ENCODE assay signal across 8 cellular contexts in genomic region chr10:86585037-86585725, GRCh38.
DNase-seq lines count a peak whose midpoint lies in the region; ATAC-seq and TF ChIP-seq lines count a peak whose summit lies in the region.

No MANE protein-coding gene starts in this region.

- H3K79me2 ChIP-seq in osteoblast (ENCODE audit: insufficient read depth, low read length): no peaks in the 10 kb centered on the region

- peak; percentile 72 for ATAC-seq in GM21717 (IDR thresholded peaks at IDR 0.05; ENCODE audit: unreplicated experiment)
- peak; percentile 98 for ATAC-seq in activated T-helper 17 cell treated with anti-CD3 and anti-CD28 coated beads, Interleukin-2, amount 50 U/mL, for 72 hours (replicated peaks)

- H3K27me3 Mint-ChIP-seq in activated T-helper 17 cell treated with anti-CD3 and anti-CD28 coated beads, Interleukin-2, amount 50 U/mL, for 72 hours: no peaks in the 10 kb centered on the region

- in situ Hi-C loops in KBM-7 (cut with MboI; ENCODE audit: low pct_unique_long_range_greater_than_20kb, low sequenced_read_pairs): loop anchor here (25.0 kb wide), 1 partner anchor 198 kb away; no protein-coding TSS in a partner anchor

- peak overlapping the region; percentile 65 for H3K4me2 ChIP-seq in osteoblast (ENCODE audit: insufficient read depth, low read length)

- H3K9me3 ChIP-seq in osteoblast (ENCODE audit: low read depth, low read length): no peaks in the 10 kb centered on the region

- peak overlapping the region; percentile 49 for H2AFZ ChIP-seq in osteoblast (ENCODE audit: low read length)

- H3K4me1 ChIP-seq in osteoblast (ENCODE audit: insufficient read depth, low read length): no peaks in the 10 kb centered on the region

- no peaks in the 10 kb centered on the region for H3K4me1 Mint-ChIP-seq in activated T-helper 17 cell treated with anti-CD3 and anti-CD28 coated beads, Interleukin-2, amount 50 U/mL, for 72 hours

- H3K4me3 Mint-ChIP-seq in activated T-helper 17 cell treated with anti-CD3 and anti-CD28 coated beads, Interleukin-2, amount 50 U/mL, for 72 hours: no peak overlapping the region

- no peaks in the 10 kb centered on the region for H4K20me1 ChIP-seq in osteoblast (ENCODE audit: insufficient read depth, low read length)

- no peak overlapping the region for H3K4me3 ChIP-seq in foreskin fibroblast (ENCODE audit: low read depth in 1 of 2, low read length in 2 of 2)
- H3K4me3 ChIP-seq in osteoblast (ENCODE audit: insufficient read depth, low read length): no peak overlapping the region

- H3K27ac ChIP-seq in osteoblast (ENCODE audit: low read depth, low read length): no peak overlapping the region
- peak overlapping the region; percentile 27 for H3K27ac ChIP-seq in temporal lobe (ENCODE audit: low read depth, low read length)

- TF ChIP-seq CTCF in foreskin fibroblast (IDR thresholded peaks at IDR 0.05; ENCODE audit: low read depth, low read length) (peak; percentile 98), osteoblast (IDR thresholded peaks at IDR 0.05; ENCODE audit: extremely low read depth, low read depth, low read length) (peak; percentile 94)

- H3K27ac Mint-ChIP-seq in activated T-helper 17 cell treated with anti-CD3 and anti-CD28 coated beads, Interleukin-2, amount 50 U/mL, for 72 hours: no peak overlapping the region

- H3K27me3 ChIP-seq in osteoblast (ENCODE audit: insufficient read depth, low read length): no peaks in the 10 kb centered on the region

- H3K36me3 Mint-ChIP-seq in activated T-helper 17 cell treated with anti-CD3 and anti-CD28 coated beads, Interleukin-2, amount 50 U/mL, for 72 hours (ENCODE audit: low read depth): no peaks in the 10 kb centered on the region

- no peaks in the 10 kb centered on the region for H3K9me3 Mint-ChIP-seq in activated T-helper 17 cell treated with anti-CD3 and anti-CD28 coated beads, Interleukin-2, amount 50 U/mL, for 72 hours

- H3K36me3 ChIP-seq in osteoblast (ENCODE audit: insufficient read depth, low read length): no peaks in the 10 kb centered on the region

- DNase-seq in EL: peak; percentile 68
- DNase-seq in KBM-7: peak; percentile 82
- peak; percentile 67 for DNase-seq in RKO (ENCODE audit: low spot score)
- DNase-seq in foreskin fibroblast: peak; percentile 33 to 81
- peak; percentile 93 for DNase-seq in osteoblast (ENCODE audit: insufficient read length, low spot score, missing footprints)
